ENCODE assay signal across 9 cellular contexts in genomic region chr3:48558446-48559134, GRCh38. TPM values are rescaled to one million over a fixed set of nuclear protein-coding genes. Genes with fewer than 3 reads are reported as not detected.
A peak's percentile ranks its signal among the peaks of the same experiment; 100 is the strongest.
DNase-seq lines count a peak whose midpoint lies in the region; ATAC-seq, FAIRE-seq and TF ChIP-seq lines count a peak whose summit lies in the region.
"Had no signal": no experiment of that assay in that cellular context is flagged by ENCODE, and none has a peak within 500 bp of the region (broad histone marks: within the 10 kb centered on the region; RNA-seq: fewer than 3 reads in every experiment).

No MANE protein-coding gene starts in this region.

- peak overlapping the region; percentile 89 for H3K4me2 ChIP-seq in Loucy (ENCODE audit: low read depth, low read length, poor library complexity, severe bottlenecking)

- no peaks in the 10 kb centered on the region for H3K9me3 Mint-ChIP-seq in activated T-helper 2 cell treated with anti-CD3 and anti-CD28 coated beads, Interferon-gamma antibody, Interleukin-2, Interleukin-4, amounts not matched to agents 10 μg/mL and 5 μg/mL and 100 μg/mL, durations not matched to agents 14 hours and 24 hours and 36 hours
- H3K9me3 Mint-ChIP-seq in mesothelial cell of epicardium: no peaks in the 10 kb centered on the region

- no peak overlapping the region for H3K4me3 ChIP-seq in Loucy (ENCODE audit: low read length, poor library complexity, severe bottlenecking)

- H3K4me1 ChIP-seq in Loucy (ENCODE audit: insufficient read depth, low read length, poor library complexity, severe bottlenecking): peaks cover 60% of the 10 kb centered on the region

- peak overlapping the region; percentile 65 for H3K27ac Mint-ChIP-seq in activated T-helper 2 cell treated with anti-CD3 and anti-CD28 coated beads, Interferon-gamma antibody, Interleukin-2, Interleukin-4, amounts not matched to agents 10 μg/mL and 5 μg/mL and 100 μg/mL, durations not matched to agents 14 hours and 24 hours and 36 hours
- no peak overlapping the region for H3K27ac Mint-ChIP-seq in mesothelial cell of epicardium

- H3K9me3 ChIP-seq in Loucy (ENCODE audit: insufficient read depth, low read depth, low read length): no peaks in the 10 kb centered on the region

- no peaks in the 10 kb centered on the region; the same call in 1 of the 2 replicates for H3K36me3 ChIP-seq in Loucy (ENCODE audit: insufficient read depth, low read length)

- no peaks in the 10 kb centered on the region for H3K9me2 ChIP-seq in Loucy (replicated peaks; ENCODE audit: low read depth, low read length)

- peaks cover 30% of the 10 kb centered on the region for H3K79me2 ChIP-seq in Loucy (ENCODE audit: insufficient read depth, low read length)

- FAIRE-seq in HTR-8/SVneo (lab: Jason Lieb, UNC): no peak

- H2AFZ ChIP-seq in Loucy (ENCODE audit: low read length): no peak overlapping the region

- intact Hi-C loops in activated T-helper 2 cell treated with anti-CD3 and anti-CD28 coated beads, Interferon-gamma antibody, Interleukin-2, Interleukin-4, amounts not matched to agents 10 μg/mL and 5 μg/mL and 100 μg/mL, durations not matched to agents 14 hours and 24 hours and 36 hours (cut with micrococcal nuclease): loop anchor here (1.0 to 10.0 kb wide), 3 partner anchors 41 to 314 kb away; partner anchors contain the start of genes SLC26A6 and ZNF589

- peaks cover 17% of the 10 kb centered on the region for H4K20me1 ChIP-seq in Loucy (ENCODE audit: insufficient read depth, low read length, poor library complexity, severe bottlenecking)

- no peaks in the 10 kb centered on the region for H3F3A ChIP-seq in Loucy (ENCODE audit: low read depth)

- ATAC-seq in GM21576 (IDR thresholded peaks at IDR 0.05; ENCODE audit: unreplicated experiment): no peak

- H3K27me3 Mint-ChIP-seq in activated T-helper 2 cell treated with anti-CD3 and anti-CD28 coated beads, Interferon-gamma antibody, Interleukin-2, Interleukin-4, amounts not matched to agents 10 μg/mL and 5 μg/mL and 100 μg/mL, durations not matched to agents 14 hours and 24 hours and 36 hours (ENCODE audit: low read depth): no peaks in the 10 kb centered on the region
- no peaks in the 10 kb centered on the region for H3K27me3 Mint-ChIP-seq in mesothelial cell of epicardium (ENCODE audit: low read depth)

- H3K4me1 Mint-ChIP-seq in activated T-helper 2 cell treated with anti-CD3 and anti-CD28 coated beads, Interferon-gamma antibody, Interleukin-2, Interleukin-4, amounts not matched to agents 10 μg/mL and 5 μg/mL and 100 μg/mL, durations not matched to agents 14 hours and 24 hours and 36 hours (ENCODE audit: low read depth): peaks cover 48% of the 10 kb centered on the region
- H3K4me1 Mint-ChIP-seq in mesothelial cell of epicardium: peaks cover 34% of the 10 kb centered on the region

- H3K27me3 ChIP-seq in Loucy (ENCODE audit: insufficient read depth, low read length, poor library complexity, severe bottlenecking): no peaks in the 10 kb centered on the region

- DNase-seq in A172 (ENCODE audit: low spot score) (peak; percentile 51), mesothelial cell of epicardium (ENCODE audit: low spot score in 2 of 2, unreplicated experiment in 2 of 2) (no peak), NCI-H345 treated with DMSO at 0.1 percent for 48 hours (lab: John Stamatoyannopoulos, UW; ENCODE audit: unreplicated experiment) (no peak), midbrain (lab: John Stamatoyannopoulos, UW) (no peak), HTR-8/SVneo (ENCODE audit: insufficient read length, low spot score) (no peak)
- no peak for DNase-seq in activated T-helper 2 cell treated with anti-CD3 and anti-CD28 coated beads, Interferon-gamma antibody, Interleukin-2, Interleukin-4, amounts not matched to agents 10 μg/mL and 5 μg/mL and 100 μg/mL, durations not matched to agents 14 hours and 24 hours and 36 hours (ENCODE audit: low spot score)

- H3K4me3 Mint-ChIP-seq in activated T-helper 2 cell treated with anti-CD3 and anti-CD28 coated beads, Interferon-gamma antibody, Interleukin-2, Interleukin-4, amounts not matched to agents 10 μg/mL and 5 μg/mL and 100 μg/mL, durations not matched to agents 14 hours and 24 hours and 36 hours (ENCODE audit: low read depth): peak overlapping the region; percentile 23
- H3K4me3 Mint-ChIP-seq in mesothelial cell of epicardium: peak overlapping the region; percentile 13

- H3K9ac ChIP-seq in Loucy (ENCODE audit: low read depth, low read length, poor library complexity, severe bottlenecking): peak overlapping the region; percentile 43

- H3K36me3 Mint-ChIP-seq in activated T-helper 2 cell treated with anti-CD3 and anti-CD28 coated beads, Interferon-gamma antibody, Interleukin-2, Interleukin-4, amounts not matched to agents 10 μg/mL and 5 μg/mL and 100 μg/mL, durations not matched to agents 14 hours and 24 hours and 36 hours (ENCODE audit: low read depth): peaks cover 19% of the 10 kb centered on the region
- no peaks in the 10 kb centered on the region for H3K36me3 Mint-ChIP-seq in mesothelial cell of epicardium

- TF ChIP-seq CTCF in Loucy (conservative IDR thresholded peaks at IDR 0.05; ENCODE audit: low read length): peak; percentile 42
- peak; percentile 33 for TF ChIP-seq CTCF in mesothelial cell of epicardium (IDR thresholded peaks at IDR 0.05; ENCODE audit: unreplicated experiment)

RNA-seq across cellular contexts. Expression of gene PFKFB4, which starts 2.0 kb away (rescaled TPM):
- 7.6 and 8.4 TPM in 2 replicates for total RNA-seq in A172 (2014; rRNA removed; shearing (Covaris generic))
- total RNA-seq in activated T-helper 2 cell treated with anti-CD3 and anti-CD28 coated beads, Interferon-gamma antibody, Interleukin-2, Interleukin-4, amounts not matched to agents 10 μg/mL and 5 μg/mL and 100 μg/mL, durations not matched to agents 14 hours and 24 hours and 36 hours: 53.0 and 57.0 TPM in 2 replicates
- total RNA-seq in mesothelial cell of epicardium: 18.2 to 22.3 TPM (median 19.4 TPM) in 3 replicates

RNA-seq across cellular contexts. Expression of gene UCN2, which starts 5.0 kb away (rescaled TPM):
- 1.3 and 5.0 TPM in 2 replicates for total RNA-seq in A172 (2014; rRNA removed; shearing (Covaris generic))
- 0.11 TPM in 1 of 2 replicates, not detected in the other for total RNA-seq in activated T-helper 2 cell treated with anti-CD3 and anti-CD28 coated beads, Interferon-gamma antibody, Interleukin-2, Interleukin-4, amounts not matched to agents 10 μg/mL and 5 μg/mL and 100 μg/mL, durations not matched to agents 14 hours and 24 hours and 36 hours
- total RNA-seq in mesothelial cell of epicardium: 0.22 to 0.60 TPM (median 0.57 TPM) in 3 replicates
- total RNA-seq: endothelial cell of umbilical vein had no signal

RNA-seq across cellular contexts. Expression of gene COL7A1, which starts 36.5 kb away (rescaled TPM):
- total RNA-seq in A172 (2014; rRNA removed; shearing (Covaris generic)): 105 and 128 TPM in 2 replicates
- 1.9 and 2.4 TPM in 2 replicates for total RNA-seq in activated T-helper 2 cell treated with anti-CD3 and anti-CD28 coated beads, Interferon-gamma antibody, Interleukin-2, Interleukin-4, amounts not matched to agents 10 μg/mL and 5 μg/mL and 100 μg/mL, durations not matched to agents 14 hours and 24 hours and 36 hours
- total RNA-seq in mesothelial cell of epicardium: 14.1 to 19.2 TPM (median 15.0 TPM) in 3 replicates

RNA-seq across cellular contexts. Expression of gene UQCRC1, which starts 50.9 kb away (rescaled TPM):
- 485 and 565 TPM in 2 replicates for total RNA-seq in A172 (2014; rRNA removed; shearing (Covaris generic))
- 248 and 273 TPM in 2 replicates for total RNA-seq in activated T-helper 2 cell treated with anti-CD3 and anti-CD28 coated beads, Interferon-gamma antibody, Interleukin-2, Interleukin-4, amounts not matched to agents 10 μg/mL and 5 μg/mL and 100 μg/mL, durations not matched to agents 14 hours and 24 hours and 36 hours
- 161 to 171 TPM (median 164 TPM) in 3 replicates for total RNA-seq in mesothelial cell of epicardium

RNA-seq across cellular contexts. Expression of gene SHISA5, which starts 54.6 kb away (rescaled TPM):
- total RNA-seq in A172 (2014; rRNA removed; shearing (Covaris generic)): 143 and 147 TPM in 2 replicates
- total RNA-seq in activated T-helper 2 cell treated with anti-CD3 and anti-CD28 coated beads, Interferon-gamma antibody, Interleukin-2, Interleukin-4, amounts not matched to agents 10 μg/mL and 5 μg/mL and 100 μg/mL, durations not matched to agents 14 hours and 24 hours and 36 hours: 65.6 and 69.5 TPM in 2 replicates
- total RNA-seq in mesothelial cell of epicardium: 154 to 167 TPM (median 156 TPM) in 3 replicates
